ENCODE assay signal across 28 cellular contexts in the genomic region with DNA sequence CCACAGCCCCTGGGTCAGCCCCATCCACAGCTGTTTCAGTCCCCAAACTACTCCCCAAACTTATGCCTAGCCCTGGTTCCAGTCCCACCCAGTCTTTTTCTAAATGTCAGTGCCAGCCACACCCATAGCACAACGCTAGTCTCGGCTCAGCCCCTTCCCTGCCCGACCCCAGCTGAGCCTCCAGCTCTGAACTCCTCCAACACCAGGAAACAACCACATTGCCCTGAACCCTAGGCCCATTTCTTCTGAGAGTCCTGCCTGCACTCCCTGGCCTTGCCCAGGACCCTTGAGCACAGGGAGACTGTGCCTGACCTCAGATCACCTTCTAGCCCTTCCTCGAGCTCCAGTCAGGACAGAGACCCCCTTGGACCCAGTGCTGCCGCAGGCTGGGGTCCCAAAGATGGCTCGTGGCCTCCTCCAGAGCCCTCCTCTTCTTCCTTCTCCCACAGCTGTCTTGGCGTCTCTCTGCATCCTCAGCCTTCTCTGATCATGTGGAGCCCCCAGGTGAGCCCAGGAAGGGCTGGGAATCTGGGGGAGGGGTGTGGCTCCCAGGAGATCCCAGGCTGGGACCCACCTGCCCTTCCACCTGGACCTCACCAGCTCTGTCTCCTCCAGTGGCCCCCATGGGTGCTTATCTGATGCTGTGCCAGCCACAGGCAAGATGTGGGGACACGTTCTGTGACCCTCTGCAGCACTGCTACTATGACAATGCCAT. TPM values are rescaled to one million over a fixed set of nuclear protein-coding genes. Genes with fewer than 3 reads are reported as not detected.
"Had no signal": no experiment of that assay in that cellular context is flagged by ENCODE, and none has a peak within 500 bp of the region (broad histone marks: within the 10 kb centered on the region; RNA-seq: fewer than 3 reads in every experiment).

No MANE protein-coding gene starts in this region.

- H3K9me3 ChIP-seq: ascending aorta, body of pancreas had no signal

- H3K4me3 Mint-ChIP-seq: activated naive CD8-positive, alpha-beta T cell treated with anti-CD3 and anti-CD28 coated beads, Interleukin-2, amount 50 U/mL, for 24 hours; activated T-cell treated with anti-CD3 and anti-CD28 coated beads, Interleukin-2, amount 50 U/mL, for 4 hours; central memory CD8-positive, alpha-beta T cell; T-helper 17 cell had no signal

- FAIRE-seq: RCC 7860, TTC549 had no signal

- H3K4me3 ChIP-seq: ascending aorta, body of pancreas had no signal

- ATAC-seq: activated CD4-positive, CD25-positive, alpha-beta regulatory T cell treated with anti-CD3 and anti-CD28 coated beads, Interleukin-2, amount 50 U/mL, for 24 hours; activated naive CD4-positive, alpha-beta T cell treated with anti-CD3 and anti-CD28 coated beads, Interleukin-2, amount 50 U/mL, for 72 hours; activated naive CD8-positive, alpha-beta T cell treated with anti-CD3 and anti-CD28 coated beads, Interleukin-2, amount 50 U/mL, for 24 hours; activated T-cell treated with anti-CD3 and anti-CD28 coated beads, Interleukin-2, amount 50 U/mL, for 4 hours; body of pancreas; T-helper 17 cell had no signal

- H3K9me3 Mint-ChIP-seq: activated naive CD4-positive, alpha-beta T cell treated with anti-CD3 and anti-CD28 coated beads, Interleukin-2, amount 50 U/mL, for 72 hours; activated naive CD8-positive, alpha-beta T cell treated with anti-CD3 and anti-CD28 coated beads, Interleukin-2, amount 50 U/mL, for 24 hours; activated T-cell treated with anti-CD3 and anti-CD28 coated beads, Interleukin-2, amount 50 U/mL, for 4 hours; central memory CD8-positive, alpha-beta T cell had no signal

- H3K4me1 Mint-ChIP-seq: activated naive CD8-positive, alpha-beta T cell treated with anti-CD3 and anti-CD28 coated beads, Interleukin-2, amount 50 U/mL, for 24 hours; central memory CD8-positive, alpha-beta T cell had no signal

- H3K36me3 Mint-ChIP-seq: activated naive CD4-positive, alpha-beta T cell treated with anti-CD3 and anti-CD28 coated beads, Interleukin-2, amount 50 U/mL, for 72 hours had no signal

- H3K4me1 ChIP-seq: ascending aorta, body of pancreas had no signal

- H3K36me3 ChIP-seq: ascending aorta had no signal

- H3K27ac Mint-ChIP-seq: activated naive CD8-positive, alpha-beta T cell treated with anti-CD3 and anti-CD28 coated beads, Interleukin-2, amount 50 U/mL, for 24 hours; T-helper 17 cell had no signal

- H3K27ac ChIP-seq: ascending aorta, body of pancreas, VCaP had no signal

- DNase-seq: activated CD4-positive, alpha-beta T cell treated with anti-CD3 and anti-CD28 coated beads for 48 hours; activated CD4-positive, alpha-beta T cell treated with anti-CD3 and anti-CD28 coated beads, Interleukin-2, amount 50 U/mL, for 48 hours; activated CD8-positive, alpha-beta memory T cell treated with anti-CD3 and anti-CD28 coated beads for 24 hours; activated effector memory CD4-positive, alpha-beta T cell treated with anti-CD3 and anti-CD28 coated beads, Interleukin-2, amount 50 U/mL, for 16 hours; activated naive CD4-positive, alpha-beta T cell treated with Interleukin-2 at 50 U/mL for 16 hours; activated naive CD8-positive, alpha-beta T cell treated with anti-CD3 and anti-CD28 coated beads, Interleukin-2, amount 50 U/mL, for 24 hours; activated T-cell treated with anti-CD3 and anti-CD28 coated beads, Interleukin-2, amount 50 U/mL, for 4 hours; amniotic stem cell; body of pancreas; Kasumi-1; KBM-7; NCI-H1105 treated with DMSO at 0.1 percent for 48 hours; NCI-H1436 treated with DMSO at 0.1 percent for 48 hours; NCI-H187; NCI-H2081; NCI-H510A treated with DMSO at 0.1 percent for 48 hours; NCI-H69; NK-92 treated with Interleukin-12 subunit alpha and Interleukin-12 subunit beta, amount 100 ng/mL, for 24 hours; SIG-M5; T-helper 17 cell; T1000 had no signal

- H3K27me3 ChIP-seq: ascending aorta had no signal

RNA-seq across cellular contexts. Expression of a gene that starts 33.0 kb away (rescaled TPM):
- total RNA-seq: activated naive CD4-positive, alpha-beta T cell treated with anti-CD3 and anti-CD28 coated beads, Interleukin-2, amount 50 U/mL, for 72 hours; activated T-cell treated with anti-CD3 and anti-CD28 coated beads, Interleukin-2, amount 50 U/mL, for 4 hours; ascending aorta; body of pancreas; T-helper 17 cell had no signal

RNA-seq across cellular contexts. Expression of a gene that starts 48.5 kb away (rescaled TPM):
- total RNA-seq: activated T-cell treated with anti-CD3 and anti-CD28 coated beads, Interleukin-2, amount 50 U/mL, for 4 hours; ascending aorta; body of pancreas had no signal
